28 cellular contexts compared by ENCODE assay signal in genomic region chr4:184462724-184463123, GRCh38. TPM values are rescaled to one million over a fixed set of nuclear protein-coding genes. Genes with fewer than 3 reads are reported as not detected.
DNase-seq lines count a peak whose midpoint lies in the region; ATAC-seq and TF ChIP-seq lines count a peak whose summit lies in the region.
"Had no signal": no experiment of that assay in that cellular context is flagged by ENCODE, and none has a peak within 500 bp of the region (broad histone marks: within the 10 kb centered on the region; RNA-seq: fewer than 3 reads in every experiment).

No MANE protein-coding gene starts in this region.

- H3K4me1 ChIP-seq in A673 (ENCODE audit: insufficient read depth, low read length, poor library complexity, severe bottlenecking): peaks cover 20% of the 10 kb centered on the region
- peaks cover 58% of the 10 kb centered on the region for H3K4me1 ChIP-seq in CD8-positive, alpha-beta memory T cell (ENCODE audit: insufficient read depth, low read length)
- peaks cover 55% of the 10 kb centered on the region for H3K4me1 ChIP-seq in OCI-LY1 (ENCODE audit: insufficient read depth, low read length, severe bottlenecking)
- peaks cover 0 to 40% (median 15%) of the 10 kb centered on the region in 4 donors for H3K4me1 ChIP-seq in right lobe of liver

- peaks cover 31% of the 10 kb centered on the region for H3K79me2 ChIP-seq in OCI-LY1 (ENCODE audit: insufficient read depth, low read length)

- no peak for TF ChIP-seq CTCF in A673 (conservative IDR thresholded peaks at IDR 0.05; ENCODE audit: low read depth, low read length)
- no peak for TF ChIP-seq CTCF in OCI-LY1 (IDR thresholded peaks at IDR 0.05; ENCODE audit: low read length)
- TF ChIP-seq CTCF in right lobe of liver (IDR thresholded peaks at IDR 0.05): no peak
- TF ChIP-seq CTCF in foreskin fibroblast (IDR thresholded peaks at IDR 0.05; ENCODE audit: low read depth, low read length): no peak

- POLR2A ChIA-PET in A673 (lab: Charles Lee; ENCODE audit: low non-redundant PET): interaction anchor here (0.6 kb wide), 1 partner anchor 35 kb away, joined by 4 read pairs; no protein-coding TSS in a partner anchor
- POLR2A ChIA-PET in CD8-positive, alpha-beta memory T cell (lab: Charles Lee): no interaction called here

- ATAC-seq in right lobe of liver: peak; percentile 73 to 82 (median 78)
- ATAC-seq: activated CD8-positive, alpha-beta memory T cell treated with anti-CD3 and anti-CD28 coated beads, Interleukin-2, amount 10 ng/mL, durations not matched to agents 7 days and 5 days; Right ventricle myocardium inferior; SK-N-SH treated with all-trans-retinoic acid at 6 μM for 48 hours had no signal

- H3K4me2 ChIP-seq in OCI-LY1 (ENCODE audit: low read length): no peak overlapping the region
- H3K4me2 ChIP-seq: PC-9 had no signal

- no peaks in the 10 kb centered on the region for H3K27me3 Mint-ChIP-seq in CD8-positive, alpha-beta memory T cell
- H3K27me3 Mint-ChIP-seq: activated CD8-positive, alpha-beta memory T cell treated with anti-CD3 and anti-CD28 coated beads, Interleukin-2, amount 10 ng/mL, durations not matched to agents 7 days and 5 days had no signal

- peaks cover 0 to 27% (median 6%) of the 10 kb centered on the region in 3 donors for H3K36me3 Mint-ChIP-seq in CD8-positive, alpha-beta memory T cell

- peak overlapping the region in 6 of 8 donors; percentile 0 to 50 (median 30) for H3K27ac Mint-ChIP-seq in CD8-positive, alpha-beta memory T cell

- intact Hi-C loops in A673 (cut with micrococcal nuclease; ENCODE audit: unreplicated experiment): no loop called here
- intact Hi-C loops in right lobe of liver (cut with DNase I): no loop called here

- no peaks in the 10 kb centered on the region for H3K9me2 ChIP-seq in OCI-LY1 (ENCODE audit: low read depth, low read length)

- CTCF ChIA-PET in A673 (lab: Charles Lee): no interaction called here
- CTCF ChIA-PET in CD8-positive, alpha-beta memory T cell (lab: Charles Lee): interaction anchor here (1.7 kb wide), 1 partner anchor 26 kb away, joined by 4 read pairs; no protein-coding TSS in a partner anchor

- no peaks in the 10 kb centered on the region for H3K9me3 Mint-ChIP-seq in CD8-positive, alpha-beta memory T cell
- H3K9me3 Mint-ChIP-seq: T-helper 2 cell treated with Interferon-gamma antibody and Interleukin-4, amounts not matched to agents 5 μg/mL and 100 μg/mL, for 36 hours had no signal

- H3K36me3 ChIP-seq in A673 (ENCODE audit: insufficient read depth, low read length, poor library complexity, severe bottlenecking): no peaks in the 10 kb centered on the region
- H3K36me3 ChIP-seq in CD8-positive, alpha-beta memory T cell (ENCODE audit: insufficient read depth, low read length): no peaks in the 10 kb centered on the region
- H3K36me3 ChIP-seq in OCI-LY1 (ENCODE audit: insufficient read depth, low read length): peaks cover 17% of the 10 kb centered on the region
- H3K36me3 ChIP-seq in right lobe of liver: no peaks in the 10 kb centered on the region
- H3K36me3 ChIP-seq: upper lobe of left lung had no signal

- H4K20me1 ChIP-seq in OCI-LY1 (ENCODE audit: insufficient read depth, low read length): no peaks in the 10 kb centered on the region

- no peak overlapping the region for H3K4me3 Mint-ChIP-seq in CD8-positive, alpha-beta memory T cell
- H3K4me3 Mint-ChIP-seq: activated CD8-positive, alpha-beta memory T cell treated with anti-CD3 and anti-CD28 coated beads, Interleukin-2, amount 10 ng/mL, durations not matched to agents 7 days and 5 days; T-helper 2 cell treated with Interferon-gamma antibody and Interleukin-4, amounts not matched to agents 5 μg/mL and 100 μg/mL, for 36 hours had no signal

- H3K9ac ChIP-seq in OCI-LY1 (ENCODE audit: low read length): no peak overlapping the region

- H3K27ac ChIP-seq in A673 (ENCODE audit: low read depth, low read length, poor library complexity, severe bottlenecking) (peak overlapping the region; percentile 45), OCI-LY1 (ENCODE audit: low read depth, low read length, poor library complexity, severe bottlenecking) (peak overlapping the region; percentile 43), right lobe of liver (no peak overlapping the region)
- no peak overlapping the region for H3K27ac ChIP-seq in CD8-positive, alpha-beta memory T cell (ENCODE audit: low read depth, low read length)
- H3K27ac ChIP-seq: PC-9, VCaP had no signal

- no peak for DNase-seq in A673 (ENCODE audit: low spot score)
- no peak for DNase-seq in CD8-positive, alpha-beta memory T cell
- no peak for DNase-seq in right lobe of liver
- no peak for DNase-seq in mucosa of gallbladder (ENCODE audit: low spot score)
- DNase-seq in foreskin fibroblast: no peak
- DNase-seq in activated CD4-positive, alpha-beta T cell treated with anti-CD3 and anti-CD28 coated beads for 1 hour: no peak
- no peak for DNase-seq in NCI-H1092 (lab: John Stamatoyannopoulos, UW)
- DNase-seq: ACHN; activated CD8-positive, alpha-beta memory T cell treated with anti-CD3 and anti-CD28 coated beads, Interleukin-2, amount 10 ng/mL, durations not matched to agents 7 days and 5 days; activated naive CD4-positive, alpha-beta T cell; activated T-cell treated with anti-CD3 and anti-CD28 coated beads, Interleukin-2, amount 50 U/mL, for 48 hours; amniotic stem cell; Calu3; HCEC 1CT; MV-4-11; NCI-H2171; NCI-H510A; NK-92 treated with Interleukin-12 subunit alpha and Interleukin-12 subunit beta, amount 100 ng/mL, for 24 hours; occipital lobe; PC-9; stimulated activated CD8-positive, alpha-beta memory T cell treated with anti-CD3 and anti-CD28 coated beads, Interleukin-4, amount 100 ng/mL, for 48 hours; upper lobe of left lung had no signal

- TF ChIP-seq POLR2A in right lobe of liver (IDR thresholded peaks at IDR 0.05): no peak

- no peak overlapping the region for H2AFZ ChIP-seq in OCI-LY1 (ENCODE audit: low read length)
- H2AFZ ChIP-seq: PC-9 had no signal

- H3K4me3 ChIP-seq in A673 (ENCODE audit: low read depth, low read length, poor library complexity, severe bottlenecking) (no peak overlapping the region), OCI-LY1 (ENCODE audit: low read depth, low read length, poor library complexity, severe bottlenecking) (no peak overlapping the region), right lobe of liver (no peak overlapping the region), foreskin fibroblast (ENCODE audit: low read depth in 1 of 2, low read length in 2 of 2) (no peak overlapping the region)
- H3K4me3 ChIP-seq in CD8-positive, alpha-beta memory T cell (ENCODE audit: low read length): no peak overlapping the region
- H3K4me3 ChIP-seq: PC-9, skin epidermis, upper lobe of left lung had no signal

- H3K9me3 ChIP-seq in A673 (ENCODE audit: low read depth, low read length, poor library complexity, severe bottlenecking) (no peaks in the 10 kb centered on the region), OCI-LY1 (ENCODE audit: low read length) (no peaks in the 10 kb centered on the region), right lobe of liver (no peaks in the 10 kb centered on the region)
- no peaks in the 10 kb centered on the region for H3K9me3 ChIP-seq in CD8-positive, alpha-beta memory T cell (ENCODE audit: low read length)
- H3K9me3 ChIP-seq: upper lobe of left lung had no signal

- 27% methylated on average over 2 of the region's 2 CpGs for WGBS in right lobe of liver (ENCODE audit: insufficient coverage, low coverage, low lambda C conversion rate, missing lambda C conversion rate)

- no TSS peak for BruUV-seq in A673 (replicated peaks; lab: Mats Ljungman, UMichigan)

- no peaks in the 10 kb centered on the region; the same call in none of the 2 replicates for H3F3A ChIP-seq in OCI-LY1 (ENCODE audit: insufficient read depth, low read length)

- peaks cover 84 to 96% (median 95%) of the 10 kb centered on the region in 3 donors for H3K4me1 Mint-ChIP-seq in CD8-positive, alpha-beta memory T cell

- H3K27me3 ChIP-seq in A673 (replicated peaks; ENCODE audit: insufficient read depth, low read depth, low read length, poor library complexity) (no peaks in the 10 kb centered on the region), OCI-LY1 (ENCODE audit: insufficient read depth, low read length) (no peaks in the 10 kb centered on the region), right lobe of liver (no peaks in the 10 kb centered on the region)
- no peaks in the 10 kb centered on the region for H3K27me3 ChIP-seq in CD8-positive, alpha-beta memory T cell (ENCODE audit: insufficient read depth, low read length, poor library complexity, severe bottlenecking)
- H3K27me3 ChIP-seq: upper lobe of left lung had no signal

RNA-seq across cellular contexts. Expression of gene IRF2, which starts 11.6 kb away (rescaled TPM):
- total RNA-seq in A673 (2021) (27.5 and 28.2 TPM in 2 replicates), right lobe of liver (10 to 100 TPM; 16.9 to 29.0 (median 21.3) TPM), mucosa of gallbladder (45.3 TPM)
- total RNA-seq in CD8-positive, alpha-beta memory T cell: 10 to 100 TPM; 44.1 to 44.3 TPM
- polyA plus RNA-seq in CD8-positive, alpha-beta memory T cell: 79.3 TPM

Comparison
In these comparisons a context has a peak if more than half of its experiments do, and no peak if none do; other contexts are left out.
1. H3K27ac ChIP-seq: peak in A673 (single experiment) and OCI-LY1 (single experiment); none in CD8-positive, alpha-beta memory T cell (single experiment) and right lobe of liver (0 of 3).